6 cellular contexts compared by ENCODE assay signal in genomic region chr17:42527932-42528331, GRCh38.
"Had no signal": no experiment of that assay in that cellular context is flagged by ENCODE, and none has a peak within 500 bp of the region (broad histone marks: within the 10 kb centered on the region; RNA-seq: fewer than 3 reads in every experiment).

No MANE protein-coding gene starts in this region.

- H3K27me3 ChIP-seq: breast epithelium, uterus had no signal

- H3K9me3 ChIP-seq: breast epithelium, mucosa of descending colon, uterus had no signal

- H3K4me3 ChIP-seq: breast epithelium, mucosa of descending colon, smooth muscle cell, uterus had no signal

- H3K36me3 ChIP-seq: breast epithelium, uterus had no signal

- H3K4me2 ChIP-seq: smooth muscle cell had no signal

- DNase-seq: activated gamma-delta T cell had no signal

- H3K27ac ChIP-seq: VCaP had no signal
